Comparison of ENCODE assay signal across 2 cellular contexts in genomic region chr16:87209808-87210512, GRCh38.
TF ChIP-seq lines count a peak whose summit lies in the region.

No MANE protein-coding gene starts in this region.

TF ChIP-seq in HepG2, 621 proteins besides CTCF, POLR2A, EP300 and RAD21 (continued from another document):
- TF ChIP-seq MTF2 (CRISPR knock-in tag; IDR thresholded peaks at IDR 0.05; ENCODE audit: borderline replicate concordance) (no peak), EZH2 (conservative IDR thresholded peaks at IDR 0.05; ENCODE audit: low read depth, low read length) (no peak), JUNB (CRISPR knock-in tag; IDR thresholded peaks at IDR 0.05; ENCODE audit: borderline replicate concordance) (0 out of 2 replicates have a peak, but pooled peaks have one; percentile 18), NFRKB (IDR thresholded peaks at IDR 0.05) (peak; percentile 13; the same call in 1 of the 2 replicates), DRAP1 (CRISPR knock-in tag; IDR thresholded peaks at IDR 0.05) (no peak), FOXK1 (CRISPR knock-in tag; IDR thresholded peaks at IDR 0.05; ENCODE audit: borderline replicate concordance, low read depth) (no peak), ZNF567 (CRISPR knock-in tag; IDR thresholded peaks at IDR 0.05; ENCODE audit: borderline replicate concordance) (no peak), IKZF1 (IDR thresholded peaks at IDR 0.05) (0 out of 2 replicates have a peak, but pooled peaks have one; percentile 92), FOXP1 (IDR thresholded peaks at IDR 0.05) (peak; percentile 41; the same call in 1 of the 2 replicates), FOXP1 (CRISPR knock-in tag; IDR thresholded peaks at IDR 0.05) (no peak), PLRG1 (conservative IDR thresholded peaks at IDR 0.05) (0 out of 2 replicates have a peak, but pooled peaks have one; percentile 9), ATM (IDR thresholded peaks at IDR 0.05; ENCODE audit: borderline replicate concordance) (peak; percentile 5; the same call in 1 of the 2 replicates), ZNF230 (CRISPR knock-in tag; IDR thresholded peaks at IDR 0.05) (no peak), NFKBIZ (CRISPR knock-in tag; IDR thresholded peaks at IDR 0.05) (no peak), ZNF615 (CRISPR knock-in tag; IDR thresholded peaks at IDR 0.05; ENCODE audit: borderline replicate concordance) (no peak), ZNF792 (CRISPR knock-in tag; IDR thresholded peaks at IDR 0.05) (no peak), TMF1 (CRISPR knock-in tag; IDR thresholded peaks at IDR 0.05; ENCODE audit: low read depth) (no peak), FOXA1 (IDR thresholded peaks at IDR 0.05) (0 out of 2 replicates have a peak, but pooled peaks have one; percentile 36), FOXA1 (CRISPR knock-in tag; IDR thresholded peaks at IDR 0.05) (no peak), ZNF501 (CRISPR knock-in tag; IDR thresholded peaks at IDR 0.05) (no peak), ZNF160 (CRISPR knock-in tag; IDR thresholded peaks at IDR 0.05) (no peak), ZNF512 (CRISPR knock-in tag; IDR thresholded peaks at IDR 0.05) (no peak), CHD4 (IDR thresholded peaks at IDR 0.05; ENCODE audit: borderline replicate concordance, low read length) (no peak), HDAC6 (IDR thresholded peaks at IDR 0.05; ENCODE audit: low read depth, low read length) (no peak), ZNF33B (CRISPR knock-in tag; IDR thresholded peaks at IDR 0.05) (no peak), FOXK2 (IDR thresholded peaks at IDR 0.05) (0 out of 2 replicates have a peak, but pooled peaks have one; percentile 3), ZNF607 (CRISPR knock-in tag; IDR thresholded peaks at IDR 0.05; ENCODE audit: borderline replicate concordance) (no peak), TRIM22 (IDR thresholded peaks at IDR 0.05) (peak; percentile 52; the same call in 1 of the 2 replicates), ATRX (CRISPR knock-in tag; IDR thresholded peaks at IDR 0.05; ENCODE audit: borderline replicate concordance) (no peak), BRD4 (CRISPR knock-in tag; IDR thresholded peaks at IDR 0.05) (no peak), ZBTB44 (CRISPR knock-in tag; IDR thresholded peaks at IDR 0.05) (no peak), MIER3 (CRISPR knock-in tag; IDR thresholded peaks at IDR 0.05; ENCODE audit: borderline replicate concordance) (no peak)

TF ChIP-seq in H1, 55 proteins besides CTCF, POLR2A, EP300 and RAD21 (continued from another document):
- TF ChIP-seq HDAC2 (IDR thresholded peaks at IDR 0.05; ENCODE audit: borderline replicate concordance in 1 of 2, low read depth in 2 of 2, low read length in 2 of 2), result no peak
- no peak for TF ChIP-seq KDM1A (IDR thresholded peaks at IDR 0.05; ENCODE audit: borderline replicate concordance, low read length)
- TF ChIP-seq BACH1 (IDR thresholded peaks at IDR 0.05; ENCODE audit: low read length), result no peak
